In genomic region chr9:135156525-135157510, GRCh38 we compare ENCODE assay signal across 8 cellular contexts.
DNase-seq lines count a peak whose midpoint lies in the region; ATAC-seq and TF ChIP-seq lines count a peak whose summit lies in the region.

No MANE protein-coding gene starts in this region.

- peaks cover 1% of the 10 kb centered on the region; the same call in 1 of the 2 replicates for H3K9me3 Mint-ChIP-seq in WTC11

- no peaks in the 10 kb centered on the region for H3K36me3 Mint-ChIP-seq in WTC11

- H3K4me3 ChIP-seq in right atrium auricular region, result no peak overlapping the region
- H3K4me3 ChIP-seq in iPS DF 6.9 (ENCODE audit: low read length), result no peak overlapping the region
- no peak overlapping the region for H3K4me3 ChIP-seq in effector memory CD4-positive, alpha-beta T cell (ENCODE audit: insufficient read depth, low read depth, low read length, poor library complexity, severe bottlenecking)

- intact Hi-C loops in Right ventricle myocardium superior (cut with DNase I), result no loop called here

- TF ChIP-seq CTCF in right atrium auricular region (IDR thresholded peaks at IDR 0.05) (no peak), WTC11 (IDR thresholded peaks at IDR 0.05) (no peak)

- CTCF ChIA-PET in WTC11 (lab: Charles Lee), result interaction anchor here (0.8 to 2.1 kb wide), 7 partner anchors 10 to 378 kb away, joined by 3 to 5 read pairs (median 4); no protein-coding TSS in a partner anchor

- no peaks in the 10 kb centered on the region; the same call in 1 of the 2 replicates for H3K27me3 Mint-ChIP-seq in WTC11 (ENCODE audit: low read depth)

- POLR2A ChIA-PET in WTC11 (lab: Charles Lee), result no interaction called here

- no peak overlapping the region for H3K27ac Mint-ChIP-seq in WTC11

- ATAC-seq in Right ventricle myocardium superior (ENCODE audit: poor library complexity), result no peak
- ATAC-seq in WTC11, result peak; percentile 78

- H3K9me3 ChIP-seq in right atrium auricular region (no peaks in the 10 kb centered on the region), iPS DF 6.9 (ENCODE audit: control insufficient read depth, insufficient read depth, low read length) (no peaks in the 10 kb centered on the region)
- H3K9me3 ChIP-seq in effector memory CD4-positive, alpha-beta T cell (ENCODE audit: control insufficient read depth, low read length), result no peaks in the 10 kb centered on the region

- H3K4me3 Mint-ChIP-seq in WTC11, result no peak overlapping the region

- no CpG with 5 or more reads among the region's 20 CpGs for WGBS in iPS DF 6.9 (ENCODE audit: insufficient coverage, insufficient read length)

- H3K36me3 ChIP-seq in right atrium auricular region (no peaks in the 10 kb centered on the region), iPS DF 6.9 (ENCODE audit: control insufficient read depth, insufficient read depth, low read length) (no peaks in the 10 kb centered on the region)
- H3K36me3 ChIP-seq in effector memory CD4-positive, alpha-beta T cell (ENCODE audit: control insufficient read depth, insufficient read depth, low read length), result no peaks in the 10 kb centered on the region

- peak; percentile 66 for DNase-seq in Right ventricle myocardium superior
- DNase-seq in right atrium auricular region (ENCODE audit: low spot score), result no peak
- peak; percentile 84 for DNase-seq in WTC11 (ENCODE audit: low spot score)
- peak; percentile 71 for DNase-seq in iPS DF 6.9 (ENCODE audit: low read depth, low spot score)
- DNase-seq in effector memory CD4-positive, alpha-beta T cell, result no peak
- no peak for DNase-seq in cerebellar nuclear complex (lab: John Stamatoyannopoulos, UW)
- DNase-seq in GDM1 (lab: John Stamatoyannopoulos, UW), result no peak
- no peak for DNase-seq in NCI-H510A (lab: John Stamatoyannopoulos, UW)

- H3K27me3 ChIP-seq in right atrium auricular region (no peaks in the 10 kb centered on the region), iPS DF 6.9 (ENCODE audit: control insufficient read depth, insufficient read depth, low read length) (no peaks in the 10 kb centered on the region)
- H3K27me3 ChIP-seq in effector memory CD4-positive, alpha-beta T cell (replicated peaks; ENCODE audit: control insufficient read depth, insufficient read depth, low read length, poor library complexity, severe bottlenecking), result no peaks in the 10 kb centered on the region

- H3K4me1 Mint-ChIP-seq in WTC11, result peaks cover 13% of the 10 kb centered on the region

- no peak overlapping the region for H3K27ac ChIP-seq in right atrium auricular region
- H3K27ac ChIP-seq in iPS DF 6.9 (ENCODE audit: low read length), result no peak overlapping the region
- no peak overlapping the region for H3K27ac ChIP-seq in effector memory CD4-positive, alpha-beta T cell (ENCODE audit: insufficient read depth, low read length, poor library complexity, severe bottlenecking)

- H3K4me1 ChIP-seq in right atrium auricular region, result no peaks in the 10 kb centered on the region
- H3K4me1 ChIP-seq in iPS DF 6.9 (ENCODE audit: control insufficient read depth, insufficient read depth, low read length), result 0 out of 2 replicates have a peak, but pooled peaks cover 4% of the 10 kb centered on the region
- no peaks in the 10 kb centered on the region for H3K4me1 ChIP-seq in effector memory CD4-positive, alpha-beta T cell (ENCODE audit: control insufficient read depth, insufficient read depth, low read length, poor library complexity, severe bottlenecking)

TF ChIP-seq in WTC11, 78 proteins besides CTCF, POLR2A, EP300 and RAD21 (continues in another document):
- TF ChIP-seq TEAD1 (CRISPR knock-in tag; IDR thresholded peaks at IDR 0.05), result peak; percentile 91
- TF ChIP-seq ZNF281 (CRISPR knock-in tag; IDR thresholded peaks at IDR 0.05), result 0 out of 2 replicates have a peak, but pooled peaks have one; percentile 69
- peak; percentile 54; the same call in 1 of the 2 replicates for TF ChIP-seq IRF1 (CRISPR knock-in tag; IDR thresholded peaks at IDR 0.05)
- TF ChIP-seq ZNF512 (CRISPR knock-in tag; IDR thresholded peaks at IDR 0.05; ENCODE audit: borderline replicate concordance), result no peak
- TF ChIP-seq E2F1 (CRISPR knock-in tag; IDR thresholded peaks at IDR 0.05), result peak; percentile 82; the same call in 1 of the 2 replicates
- TF ChIP-seq ZNF232 (CRISPR knock-in tag; IDR thresholded peaks at IDR 0.05), result peak; percentile 93; the same call in 1 of the 2 replicates
- no peak for TF ChIP-seq IRF2 (CRISPR knock-in tag; IDR thresholded peaks at IDR 0.05; ENCODE audit: borderline replicate concordance, low read depth)
- TF ChIP-seq NFATC4 (CRISPR knock-in tag; IDR thresholded peaks at IDR 0.05), result no peak
- TF ChIP-seq CBFB (CRISPR knock-in tag; IDR thresholded peaks at IDR 0.05; ENCODE audit: low read depth), result no peak
- peak; percentile 66; the same call in 1 of the 2 replicates for TF ChIP-seq ESRRA (CRISPR knock-in tag; IDR thresholded peaks at IDR 0.05; ENCODE audit: borderline replicate concordance)
- peak; percentile 72; the same call in 1 of the 2 replicates for TF ChIP-seq E2F5 (CRISPR knock-in tag; IDR thresholded peaks at IDR 0.05)
- TF ChIP-seq ZNF138 (CRISPR knock-in tag; conservative IDR thresholded peaks at IDR 0.05), result peak; percentile 76; the same call in 1 of the 2 replicates
- peak; percentile 93 for TF ChIP-seq NFE2L1 (CRISPR knock-in tag; IDR thresholded peaks at IDR 0.05)

Comparison
In these comparisons a context has a peak if more than half of its experiments do, and no peak if none do; other contexts are left out.
1. DNase-seq: peak in Right ventricle myocardium superior (single experiment), WTC11 (single experiment) and iPS DF 6.9 (single experiment); none in right atrium auricular region (single experiment), effector memory CD4-positive, alpha-beta T cell (0 of 3), cerebellar nuclear complex (0 of 2), GDM1 (single experiment) and NCI-H510A (single experiment).